8 cellular contexts compared by ENCODE assay signal in genomic region chr4:183407128-183407585, GRCh38. TPM values are rescaled to one million over a fixed set of nuclear protein-coding genes. Genes with fewer than 3 reads are reported as not detected.
DNase-seq lines count a peak whose midpoint lies in the region; ATAC-seq, FAIRE-seq and TF ChIP-seq lines count a peak whose summit lies in the region.

No MANE protein-coding gene starts in this region.

- FAIRE-seq in kidney (lab: Jason Lieb, UNC): no peak

- ATAC-seq in GM18870 (IDR thresholded peaks at IDR 0.05; ENCODE audit: unreplicated experiment): peak; percentile 72
- ATAC-seq in HG03108 (IDR thresholded peaks at IDR 0.05; ENCODE audit: unreplicated experiment): peak; percentile 82

- CTCF ChIA-PET in AG04450 (lab: Charles Lee): interaction anchor here (0.6 to 2.1 kb wide), 30 partner anchors 9 to 496 kb away, joined by 3 to 14 read pairs (median 3); partner anchors contain the start of gene CDKN2AIP

- peak overlapping the region; percentile 68 for H3K4me3 ChIP-seq in AG04450 (ENCODE audit: low read depth, low read length)
- H3K4me3 ChIP-seq in kidney (ENCODE audit: low read length in 2 of 2): peak overlapping the region; percentile 75 to 77

- H3K9me3 ChIP-seq in AG04450 (ENCODE audit: control insufficient read depth, insufficient read depth, low read length): no peaks in the 10 kb centered on the region; the same call in 1 of the 2 replicates
- no peaks in the 10 kb centered on the region for H3K9me3 ChIP-seq in kidney (ENCODE audit: control insufficient read depth in 1 of 2, low read length in 2 of 2)

- H3K4me1 ChIP-seq in kidney (ENCODE audit: control insufficient read depth in 1 of 2, insufficient read depth in 1 of 2, low read depth in 1 of 2, low read length in 2 of 2): no peaks in the 10 kb centered on the region

- TF ChIP-seq CTCF in AG04450 (IDR thresholded peaks at IDR 0.05; ENCODE audit: low read depth, low read length): peak; percentile 81
- peak; percentile 89 for TF ChIP-seq CTCF in kidney (IDR thresholded peaks at IDR 0.05; ENCODE audit: borderline replicate concordance, extremely low read depth, insufficient read depth)

- POLR2A ChIA-PET in AG04450 (lab: Yijun Ruan, JAX): interaction anchor here (0.7 to 1.3 kb wide), 3 partner anchors 8 to 351 kb away, joined by 3 to 8 read pairs (median 7); no protein-coding TSS in a partner anchor

- H3K27me3 ChIP-seq in AG04450 (ENCODE audit: control insufficient read depth, insufficient read depth, low read length): no peaks in the 10 kb centered on the region

- H3K9ac ChIP-seq in kidney (ENCODE audit: low read length in 2 of 2): peak overlapping the region; percentile 17 to 85

- intact Hi-C loops in kidney (cut with DNase I): no loop called here

- no peak overlapping the region for H3K27ac ChIP-seq in AG04450 (ENCODE audit: low read depth, low read length)
- peak overlapping the region; percentile 41 to 63 for H3K27ac ChIP-seq in kidney (ENCODE audit: low read depth in 2 of 2, low read length in 2 of 2)

- H3K36me3 ChIP-seq in kidney (ENCODE audit: control insufficient read depth in 1 of 2, insufficient read depth in 2 of 2, low read length in 2 of 2): no peaks in the 10 kb centered on the region

- DNase-seq in AG04450 (ENCODE audit: low read depth, low spot score) (peak; percentile 13), NCI-H2227 treated with DMSO at 0.1 percent for 48 hours (lab: John Stamatoyannopoulos, UW) (peak; percentile 68), kidney (peak; percentile 94)
- peak; percentile 76 to 91 (median 82) for DNase-seq in activated CD4-positive, CD25-positive, alpha-beta regulatory T cell (lab: John Stamatoyannopoulos, UW)
- DNase-seq in central memory CD4-positive, alpha-beta T cell: peak; percentile 88
- DNase-seq in stimulated activated CD4-positive, alpha-beta T cell treated with anti-CD3 and anti-CD28 coated beads, Interleukin-15, amount 100 ng/mL, for 48 hours (ENCODE audit: low read depth in 2 of 2): peak; percentile 78 to 88

RNA-seq across cellular contexts. Expression of gene CDKN2AIP, which starts 37.3 kb away (rescaled TPM):
- polyA plus RNA-seq in AG04450 (2011; rRNA removed) (12.0 and 15.7 TPM in 2 replicates), kidney (ENCODE audit: insufficient read depth, low read depth, low replicate concordance) (11.7 TPM)
- polyA minus RNA-seq in AG04450 (2011; rRNA and poly(A)+ RNA removed): 7.3 and 9.9 TPM in 2 replicates
- total RNA-seq in kidney: 15.3 TPM

Comparison
In these comparisons a context has a peak if more than half of its experiments do, and no peak if none do; other contexts are left out.
1. DNase-seq: peak in every context shown above with its lines; median percentile 94 in kidney; 88 in central memory CD4-positive, alpha-beta T cell; 83 in stimulated activated CD4-positive, alpha-beta T cell treated with anti-CD3 and anti-CD28 coated beads, Interleukin-15, amount 100 ng/mL, for 48 hours; 82 in activated CD4-positive, CD25-positive, alpha-beta regulatory T cell; 68 in NCI-H2227 treated with DMSO at 0.1 percent for 48 hours; 13 in AG04450.